1 cellular context compared by ENCODE assay signal in the genomic region with DNA sequence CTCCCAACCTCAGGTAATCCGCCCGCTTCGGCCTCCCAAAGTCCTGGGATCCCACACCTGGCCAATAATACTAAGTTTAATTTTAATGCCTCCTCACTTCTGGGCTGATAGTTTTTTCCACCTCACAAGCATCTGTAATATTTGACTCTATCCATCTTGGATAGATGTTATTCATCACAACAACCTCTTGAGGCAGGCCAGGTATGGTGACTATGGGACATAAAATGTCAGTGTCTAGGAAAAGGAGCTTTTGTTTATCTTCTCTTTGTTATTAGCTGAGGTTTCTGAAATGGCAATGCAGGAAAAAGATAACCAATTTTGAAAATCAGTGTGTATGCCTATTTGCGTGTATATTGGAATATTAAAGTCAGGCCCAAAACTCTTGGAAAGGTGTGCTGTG.
TF ChIP-seq lines count a peak whose summit lies in the region.

No MANE protein-coding gene starts in this region.

TF ChIP-seq in GM23338, 12 proteins besides CTCF, POLR2A, EP300 and RAD21 (continued from another document):
- TF ChIP-seq POLR2AphosphoS5 (IDR thresholded peaks at IDR 0.05; ENCODE audit: low read depth), result no peak
- TF ChIP-seq EZH2phosphoT487 (IDR thresholded peaks at IDR 0.05; ENCODE audit: unreplicated experiment), result no peak
- TF ChIP-seq NANOG (IDR thresholded peaks at IDR 0.05; ENCODE audit: borderline replicate concordance), result no peak
- TF ChIP-seq ZNF114 (CRISPR knock-in tag; IDR thresholded peaks at IDR 0.05), result no peak
- TF ChIP-seq, protein P1, sequence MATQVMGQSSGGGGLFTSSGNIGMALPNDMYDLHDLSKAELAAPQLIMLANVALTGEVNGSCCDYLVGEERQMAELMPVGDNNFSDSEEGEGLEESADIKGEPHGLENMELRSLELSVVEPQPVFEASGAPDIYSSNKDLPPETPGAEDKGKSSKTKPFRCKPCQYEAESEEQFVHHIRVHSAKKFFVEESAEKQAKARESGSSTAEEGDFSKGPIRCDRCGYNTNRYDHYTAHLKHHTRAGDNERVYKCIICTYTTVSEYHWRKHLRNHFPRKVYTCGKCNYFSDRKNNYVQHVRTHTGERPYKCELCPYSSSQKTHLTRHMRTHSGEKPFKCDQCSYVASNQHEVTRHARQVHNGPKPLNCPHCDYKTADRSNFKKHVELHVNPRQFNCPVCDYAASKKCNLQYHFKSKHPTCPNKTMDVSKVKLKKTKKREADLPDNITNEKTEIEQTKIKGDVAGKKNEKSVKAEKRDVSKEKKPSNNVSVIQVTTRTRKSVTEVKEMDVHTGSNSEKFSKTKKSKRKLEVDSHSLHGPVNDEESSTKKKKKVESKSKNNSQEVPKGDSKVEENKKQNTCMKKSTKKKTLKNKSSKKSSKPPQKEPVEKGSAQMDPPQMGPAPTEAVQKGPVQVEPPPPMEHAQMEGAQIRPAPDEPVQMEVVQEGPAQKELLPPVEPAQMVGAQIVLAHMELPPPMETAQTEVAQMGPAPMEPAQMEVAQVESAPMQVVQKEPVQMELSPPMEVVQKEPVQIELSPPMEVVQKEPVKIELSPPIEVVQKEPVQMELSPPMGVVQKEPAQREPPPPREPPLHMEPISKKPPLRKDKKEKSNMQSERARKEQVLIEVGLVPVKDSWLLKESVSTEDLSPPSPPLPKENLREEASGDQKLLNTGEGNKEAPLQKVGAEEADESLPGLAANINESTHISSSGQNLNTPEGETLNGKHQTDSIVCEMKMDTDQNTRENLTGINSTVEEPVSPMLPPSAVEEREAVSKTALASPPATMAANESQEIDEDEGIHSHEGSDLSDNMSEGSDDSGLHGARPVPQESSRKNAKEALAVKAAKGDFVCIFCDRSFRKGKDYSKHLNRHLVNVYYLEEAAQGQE (IDR thresholded peaks at IDR 0.05; ENCODE audit: unreplicated experiment), result no peak
- TF ChIP-seq ZNF331 (CRISPR knock-in tag; IDR thresholded peaks at IDR 0.05; ENCODE audit: low read depth), result no peak
- TF ChIP-seq, protein P2, sequence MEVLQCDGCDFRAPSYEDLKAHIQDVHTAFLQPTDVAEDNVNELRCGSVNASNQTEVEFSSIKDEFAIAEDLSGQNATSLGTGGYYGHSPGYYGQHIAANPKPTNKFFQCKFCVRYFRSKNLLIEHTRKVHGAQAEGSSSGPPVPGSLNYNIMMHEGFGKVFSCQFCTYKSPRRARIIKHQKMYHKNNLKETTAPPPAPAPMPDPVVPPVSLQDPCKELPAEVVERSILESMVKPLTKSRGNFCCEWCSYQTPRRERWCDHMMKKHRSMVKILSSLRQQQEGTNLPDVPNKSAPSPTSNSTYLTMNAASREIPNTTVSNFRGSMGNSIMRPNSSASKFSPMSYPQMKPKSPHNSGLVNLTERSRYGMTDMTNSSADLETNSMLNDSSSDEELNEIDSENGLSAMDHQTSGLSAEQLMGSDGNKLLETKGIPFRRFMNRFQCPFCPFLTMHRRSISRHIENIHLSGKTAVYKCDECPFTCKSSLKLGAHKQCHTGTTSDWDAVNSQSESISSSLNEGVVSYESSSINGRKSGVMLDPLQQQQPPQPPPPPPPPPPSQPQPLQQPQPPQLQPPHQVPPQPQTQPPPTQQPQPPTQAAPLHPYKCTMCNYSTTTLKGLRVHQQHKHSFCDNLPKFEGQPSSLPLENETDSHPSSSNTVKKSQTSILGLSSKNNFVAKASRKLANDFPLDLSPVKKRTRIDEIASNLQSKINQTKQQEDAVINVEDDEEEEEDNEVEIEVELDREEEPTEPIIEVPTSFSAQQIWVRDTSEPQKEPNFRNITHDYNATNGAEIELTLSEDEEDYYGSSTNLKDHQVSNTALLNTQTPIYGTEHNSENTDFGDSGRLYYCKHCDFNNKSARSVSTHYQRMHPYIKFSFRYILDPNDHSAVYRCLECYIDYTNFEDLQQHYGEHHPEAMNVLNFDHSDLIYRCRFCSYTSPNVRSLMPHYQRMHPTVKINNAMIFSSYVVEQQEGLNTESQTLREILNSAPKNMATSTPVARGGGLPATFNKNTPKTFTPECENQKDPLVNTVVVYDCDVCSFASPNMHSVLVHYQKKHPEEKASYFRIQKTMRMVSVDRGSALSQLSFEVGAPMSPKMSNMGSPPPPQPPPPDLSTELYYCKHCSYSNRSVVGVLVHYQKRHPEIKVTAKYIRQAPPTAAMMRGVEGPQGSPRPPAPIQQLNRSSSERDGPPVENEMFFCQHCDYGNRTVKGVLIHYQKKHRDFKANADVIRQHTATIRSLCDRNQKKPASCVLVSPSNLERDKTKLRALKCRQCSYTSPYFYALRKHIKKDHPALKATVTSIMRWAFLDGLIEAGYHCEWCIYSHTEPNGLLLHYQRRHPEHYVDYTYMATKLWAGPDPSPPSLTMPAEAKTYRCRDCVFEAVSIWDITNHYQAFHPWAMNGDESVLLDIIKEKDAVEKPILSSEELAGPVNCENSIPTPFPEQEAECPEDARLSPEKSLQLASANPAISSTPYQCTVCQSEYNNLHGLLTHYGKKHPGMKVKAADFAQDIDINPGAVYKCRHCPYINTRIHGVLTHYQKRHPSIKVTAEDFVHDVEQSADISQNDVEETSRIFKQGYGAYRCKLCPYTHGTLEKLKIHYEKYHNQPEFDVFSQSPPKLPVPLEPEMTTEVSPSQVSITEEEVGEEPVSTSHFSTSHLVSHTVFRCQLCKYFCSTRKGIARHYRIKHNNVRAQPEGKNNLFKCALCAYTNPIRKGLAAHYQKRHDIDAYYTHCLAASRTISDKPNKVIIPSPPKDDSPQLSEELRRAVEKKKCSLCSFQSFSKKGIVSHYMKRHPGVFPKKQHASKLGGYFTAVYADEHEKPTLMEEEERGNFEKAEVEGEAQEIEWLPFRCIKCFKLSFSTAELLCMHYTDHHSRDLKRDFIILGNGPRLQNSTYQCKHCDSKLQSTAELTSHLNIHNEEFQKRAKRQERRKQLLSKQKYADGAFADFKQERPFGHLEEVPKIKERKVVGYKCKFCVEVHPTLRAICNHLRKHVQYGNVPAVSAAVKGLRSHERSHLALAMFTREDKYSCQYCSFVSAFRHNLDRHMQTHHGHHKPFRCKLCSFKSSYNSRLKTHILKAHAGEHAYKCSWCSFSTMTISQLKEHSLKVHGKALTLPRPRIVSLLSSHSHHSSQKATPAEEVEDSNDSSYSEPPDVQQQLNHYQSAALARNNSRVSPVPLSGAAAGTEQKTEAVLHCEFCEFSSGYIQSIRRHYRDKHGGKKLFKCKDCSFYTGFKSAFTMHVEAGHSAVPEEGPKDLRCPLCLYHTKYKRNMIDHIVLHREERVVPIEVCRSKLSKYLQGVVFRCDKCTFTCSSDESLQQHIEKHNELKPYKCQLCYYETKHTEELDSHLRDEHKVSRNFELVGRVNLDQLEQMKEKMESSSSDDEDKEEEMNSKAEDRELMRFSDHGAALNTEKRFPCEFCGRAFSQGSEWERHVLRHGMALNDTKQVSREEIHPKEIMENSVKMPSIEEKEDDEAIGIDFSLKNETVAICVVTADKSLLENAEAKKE (CRISPR knock-in tag; IDR thresholded peaks at IDR 0.05), result no peak
